In the genomic region with DNA sequence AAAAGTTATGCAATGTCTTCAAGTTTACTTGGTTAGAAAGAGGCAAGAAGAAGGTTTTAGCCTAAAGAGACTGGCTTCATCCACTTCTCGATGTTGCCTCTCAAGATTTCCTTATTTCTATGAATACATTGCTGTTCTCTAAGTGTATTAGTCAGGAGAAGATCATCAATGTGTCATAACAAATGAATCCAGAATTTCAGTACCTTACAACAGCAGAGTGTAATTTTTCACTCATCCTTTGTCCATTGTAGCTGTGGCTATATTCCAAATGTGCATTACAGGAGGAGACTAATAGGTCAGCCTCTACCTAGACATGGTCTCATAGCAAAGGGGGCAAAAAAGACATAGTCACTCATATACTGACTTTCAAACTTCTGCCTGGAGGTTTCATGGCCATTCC, we compare ENCODE assay signal across 16 cellular contexts.
"Had no signal": no experiment of that assay in that cellular context is flagged by ENCODE, and none has a peak within 500 bp of the region (broad histone marks: within the 10 kb centered on the region; RNA-seq: fewer than 3 reads in every experiment).

No MANE protein-coding gene starts in this region.

- H3K9me3 ChIP-seq: breast epithelium, neutrophil, tibial nerve had no signal

- DNase-seq: activated CD4-positive, alpha-beta T cell treated with anti-CD3 and anti-CD28 coated beads, Interleukin-2, amount 10 ng/mL, durations not matched to agents 24 days and 14 days; activated CD4-positive, CD25-positive, alpha-beta regulatory T cell; activated CD8-positive, alpha-beta memory T cell treated with anti-CD3 and anti-CD28 coated beads, Interleukin-2, amount 50 U/mL, for 48 hours; activated naive CD8-positive, alpha-beta T cell treated with anti-CD3 and anti-CD28 coated beads, Interleukin-2, amount 10 ng/mL, durations not matched to agents 7 days and 5 days; erythroblast; foreskin melanocyte; kidney glomerular epithelial cell; mesendoderm; natural killer cell; retina; stimulated activated CD4-positive, alpha-beta T cell treated with anti-CD3 and anti-CD28 coated beads, Interleukin-2, amount 100 ng/mL, for 48 hours; stimulated activated naive B cell treated with anti-CD40 and anti-IgM and Interleukin-4, amounts not matched to agents 10 μg/mL and 1 μg/mL and 100 μg/mL, for 72 hours; substantia nigra had no signal

- H3K27me3 ChIP-seq: breast epithelium, neutrophil, tibial nerve had no signal

- ATAC-seq: natural killer cell; stimulated activated naive B cell treated with anti-CD40 and anti-IgM and Interleukin-4, amounts not matched to agents 10 μg/mL and 1 μg/mL and 100 μg/mL, for 72 hours had no signal

- H3K4me1 ChIP-seq: breast epithelium, tibial nerve had no signal

- H3K4me3 ChIP-seq: breast epithelium, tibial nerve had no signal

- H3K36me3 ChIP-seq: breast epithelium, neutrophil, tibial nerve had no signal

- H3K27ac ChIP-seq: breast epithelium, neutrophil, tibial nerve had no signal
